Comparison of ENCODE assay signal across 15 cellular contexts in the genomic region with DNA sequence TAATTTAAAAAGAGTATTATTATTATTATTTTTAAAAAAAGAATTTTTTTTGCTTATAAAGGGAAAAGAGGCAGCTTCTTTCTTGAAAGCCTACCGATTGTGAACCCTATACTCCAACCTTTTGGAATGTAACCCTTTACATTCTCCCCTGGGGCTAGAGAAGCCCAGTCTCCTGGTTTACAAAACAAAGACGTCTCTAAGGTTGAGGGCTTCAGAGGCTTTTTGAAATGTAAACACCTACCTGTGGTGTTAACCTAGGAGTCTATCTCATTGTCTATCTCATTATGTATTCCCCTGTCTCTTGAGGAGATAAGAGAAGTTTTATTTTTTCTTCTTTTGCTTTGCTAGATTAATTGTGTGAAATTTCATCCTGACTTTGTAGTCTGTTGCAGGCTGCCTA. TPM values are rescaled to one million over a fixed set of nuclear protein-coding genes. Genes with fewer than 3 reads are reported as not detected.
DNase-seq lines count a peak whose midpoint lies in the region; ATAC-seq, FAIRE-seq and TF ChIP-seq lines count a peak whose summit lies in the region.
"Had no signal": no experiment of that assay in that cellular context is flagged by ENCODE, and none has a peak within 500 bp of the region (broad histone marks: within the 10 kb centered on the region; RNA-seq: fewer than 3 reads in every experiment).

No MANE protein-coding gene starts in this region.

- in situ Hi-C loops in HepG2 (cut with HindIII; ENCODE audit: extremely low pct_ligation_motif_present, low pct_unique_long_range_greater_than_20kb) = no loop called here

- peaks cover 28% of the 10 kb centered on the region for H3F3A ChIP-seq in DOHH2 (ENCODE audit: control insufficient read depth, insufficient read depth)

- H4K20me1 ChIP-seq in DOHH2 (ENCODE audit: control insufficient read depth, insufficient read depth, low read depth, low read length) (no peaks in the 10 kb centered on the region), HepG2 (ENCODE audit: insufficient read depth, low read length) (no peaks in the 10 kb centered on the region)

- no peak for TF ChIP-seq CTCF in CD4-positive, alpha-beta T cell (IDR thresholded peaks at IDR 0.05)
- no peak for TF ChIP-seq CTCF in DOHH2 (IDR thresholded peaks at IDR 0.05; ENCODE audit: low read depth, low read length, poor library complexity, severe bottlenecking)
- no peak for TF ChIP-seq CTCF in activated B cell treated with CpG ODN at 0.5 μM for 24 hours (IDR thresholded peaks at IDR 0.05)
- TF ChIP-seq CTCF in HepG2 (CRISPR knock-in tag; IDR thresholded peaks at IDR 0.05) = no peak

- H3K79me2 ChIP-seq in DOHH2 (ENCODE audit: control insufficient read depth, low read length) (peaks cover 79% of the 10 kb centered on the region), HepG2 (ENCODE audit: insufficient read depth, low read length) (no peaks in the 10 kb centered on the region)

- H3K9me3 ChIP-seq in CD4-positive, alpha-beta T cell (ENCODE audit: control insufficient read depth, low read length) = no peaks in the 10 kb centered on the region
- no peaks in the 10 kb centered on the region for H3K9me3 ChIP-seq in DOHH2 (ENCODE audit: control insufficient read depth, insufficient read depth, low read length)
- no peaks in the 10 kb centered on the region for H3K9me3 ChIP-seq in HepG2 (ENCODE audit: low read length)
- H3K9me3 ChIP-seq: BE2C, SJSA1 had no signal

- no peak overlapping the region for H2AFZ ChIP-seq in HepG2 (ENCODE audit: low read length)

- H3K9ac ChIP-seq in HepG2 (ENCODE audit: insufficient read depth, low read depth, low read length) = no peak overlapping the region

- WGBS in HepG2 (ENCODE audit: low lambda C conversion rate) = 5% methylated on average over 2 of the region's 2 CpGs

- H3K27ac ChIP-seq in CD4-positive, alpha-beta T cell (ENCODE audit: low read depth, low read length) = no peak overlapping the region
- H3K27ac ChIP-seq in DOHH2 (ENCODE audit: low read depth, low read length) (peak overlapping the region; percentile 83), HepG2 (ENCODE audit: extremely low read length, insufficient read depth, low read length) (no peak overlapping the region)
- H3K27ac ChIP-seq: foreskin keratinocyte, SJSA1 had no signal

- BruUV-seq in HepG2 (replicated peaks; lab: Mats Ljungman, UMichigan) = no TSS peak

- POLR2A ChIA-PET in CD4-positive, alpha-beta T cell (lab: Charles Lee) = interaction anchor here (1.0 kb wide), 1 partner anchor 19 kb away, joined by 3 read pairs; no protein-coding TSS in a partner anchor
- POLR2A ChIA-PET in activated B cell treated with CpG ODN at 0.5 μM for 24 hours (lab: Charles Lee) = no interaction called here
- POLR2A ChIA-PET in HepG2 (lab: Yijun Ruan, JAX) = no interaction called here

- peaks cover 19% of the 10 kb centered on the region for H3K36me3 ChIP-seq in DOHH2 (ENCODE audit: control insufficient read depth, low read length)
- no peaks in the 10 kb centered on the region for H3K36me3 ChIP-seq in HepG2 (replicated peaks in 1 of 2; ENCODE audit: control insufficient read depth in 1 of 2, insufficient read depth in 2 of 2, low read length in 2 of 2)
- H3K36me3 ChIP-seq: BE2C, SJSA1 had no signal

- DNase-seq in CD4-positive, alpha-beta T cell = no peak
- no peak for DNase-seq in activated B cell treated with CpG ODN at 0.5 μM for 24 hours
- peak; percentile 48 for DNase-seq in iPS-NIHi11 (ENCODE audit: low spot score)
- DNase-seq in HepG2 (ENCODE audit: low spot score) = no peak
- no peak for DNase-seq in immature natural killer cell
- DNase-seq in LoVo (ENCODE audit: low spot score) = no peak
- DNase-seq: anterior cingulate cortex, BE2C, foreskin keratinocyte, NCI-H1105 had no signal

- no peak for FAIRE-seq in HepG2 (lab: Jason Lieb, UNC)

- H3K4me3 ChIP-seq in DOHH2 (ENCODE audit: low read length) (peak overlapping the region; percentile 69), HepG2 (replicated peaks in 1 of 3; ENCODE audit: insufficient read depth in 1 of 3, low read depth in 2 of 3, low read length in 3 of 3) (no peak overlapping the region)
- H3K4me3 ChIP-seq: lung, SJSA1 had no signal

- no peaks in the 10 kb centered on the region for H3K27me3 Mint-ChIP-seq in CD4-positive, alpha-beta T cell
- peaks cover 22% of the 10 kb centered on the region for H3K27me3 Mint-ChIP-seq in activated B cell treated with CpG ODN at 0.5 μM for 24 hours
- H3K27me3 Mint-ChIP-seq in immature natural killer cell (ENCODE audit: low read depth in 3 of 3) = peaks cover 5 to 7% (median 7%) of the 10 kb centered on the region in 3 donors

- TF ChIP-seq EP300 in HepG2 (IDR thresholded peaks at IDR 0.05; ENCODE audit: low read depth in 2 of 2, low read length in 2 of 2) (no peak), HepG2 (CRISPR knock-in tag; IDR thresholded peaks at IDR 0.05; ENCODE audit: borderline replicate concordance) (no peak)

- no peaks in the 10 kb centered on the region for H3K9me3 Mint-ChIP-seq in CD4-positive, alpha-beta T cell
- H3K9me3 Mint-ChIP-seq in activated B cell treated with CpG ODN at 0.5 μM for 24 hours (no peaks in the 10 kb centered on the region), immature natural killer cell (no peaks in the 10 kb centered on the region)
- H3K9me3 Mint-ChIP-seq: nephron had no signal

- TF ChIP-seq POLR2A in HepG2 (IDR thresholded peaks at IDR 0.05; ENCODE audit: insufficient read depth in 1 of 2, low read depth in 2 of 2, low read length in 2 of 2) = no peak

- no peaks in the 10 kb centered on the region for H3K9me2 ChIP-seq in DOHH2 (replicated peaks; ENCODE audit: control insufficient read depth, low read length)

- no peak for ATAC-seq in CD4-positive, alpha-beta T cell (ENCODE audit: poor library complexity)
- no peak for ATAC-seq in activated B cell treated with CpG ODN at 0.5 μM for 24 hours (ENCODE audit: low read depth)
- no peak for ATAC-seq in HepG2
- ATAC-seq: foreskin keratinocyte had no signal

- peaks cover 90% of the 10 kb centered on the region for H3K4me1 Mint-ChIP-seq in CD4-positive, alpha-beta T cell (ENCODE audit: low read depth)
- H3K4me1 Mint-ChIP-seq in activated B cell treated with CpG ODN at 0.5 μM for 24 hours (peaks cover 62% of the 10 kb centered on the region), immature natural killer cell (peaks cover 59 to 60% of the 10 kb centered on the region in 2 donors)
- H3K4me1 Mint-ChIP-seq: nephron had no signal

- H3K36me3 Mint-ChIP-seq in CD4-positive, alpha-beta T cell (ENCODE audit: low read depth) = peaks cover 85% of the 10 kb centered on the region
- H3K36me3 Mint-ChIP-seq in activated B cell treated with CpG ODN at 0.5 μM for 24 hours (ENCODE audit: low read depth) (no peaks in the 10 kb centered on the region), immature natural killer cell (peaks cover 0 to 3% (median 0%) of the 10 kb centered on the region in 3 donors)

- intact Hi-C loops in CD4-positive, alpha-beta T cell (cut with DNase I, micrococcal nuclease) = loop anchor here (5.0 to 10.0 kb wide), 3 partner anchors 188 to 541 kb away; a partner anchor contains a TSS
- intact Hi-C loops in activated B cell treated with CpG ODN at 0.5 μM for 24 hours (cut with micrococcal nuclease) (loop anchor here (5.0 kb wide), 1 partner anchor 33 kb away; no protein-coding TSS in a partner anchor), HepG2 (cut with micrococcal nuclease; ENCODE audit: unreplicated experiment) (no loop called here)

- peak overlapping the region; percentile 81 for H3K4me2 ChIP-seq in DOHH2 (ENCODE audit: low read length)
- H3K4me2 ChIP-seq in HepG2 (ENCODE audit: low read depth, low read length) = no peak overlapping the region

- peak overlapping the region; percentile 63 for H3K27ac Mint-ChIP-seq in CD4-positive, alpha-beta T cell
- H3K27ac Mint-ChIP-seq in activated B cell treated with CpG ODN at 0.5 μM for 24 hours (no peak overlapping the region), immature natural killer cell (no peak overlapping the region)
- H3K27ac Mint-ChIP-seq: nephron had no signal

- TF ChIP-seq RAD21 in HepG2 (CRISPR knock-in tag; IDR thresholded peaks at IDR 0.05) = no peak

- H3K4me3 Mint-ChIP-seq in CD4-positive, alpha-beta T cell = peak overlapping the region; percentile 81
- peak overlapping the region; percentile 50 for H3K4me3 Mint-ChIP-seq in activated B cell treated with CpG ODN at 0.5 μM for 24 hours
- no peak overlapping the region for H3K4me3 Mint-ChIP-seq in immature natural killer cell
- H3K4me3 Mint-ChIP-seq: nephron had no signal

- H3K4me1 ChIP-seq in DOHH2 (ENCODE audit: control insufficient read depth, low read length) (peaks cover 92% of the 10 kb centered on the region), HepG2 (ENCODE audit: insufficient read depth, low read length) (no peaks in the 10 kb centered on the region)
- H3K4me1 ChIP-seq: BE2C, foreskin keratinocyte, SJSA1 had no signal

- no peaks in the 10 kb centered on the region for H3K27me3 ChIP-seq in CD4-positive, alpha-beta T cell (ENCODE audit: control insufficient read depth, insufficient read depth, low read length)
- H3K27me3 ChIP-seq in DOHH2 (ENCODE audit: control insufficient read depth, low read length) (no peaks in the 10 kb centered on the region), HepG2 (ENCODE audit: control insufficient read depth in 1 of 2, insufficient read depth in 2 of 2, low read length in 2 of 2) (0 out of 5 replicates have a peak, but pooled peaks cover 0 to 7% of the 10 kb centered on the region in 2 experiments)
- H3K27me3 ChIP-seq: BE2C had no signal

- CTCF ChIA-PET in CD4-positive, alpha-beta T cell (lab: Charles Lee) = no interaction called here
- CTCF ChIA-PET in activated B cell treated with CpG ODN at 0.5 μM for 24 hours (lab: Charles Lee) (no interaction called here), HepG2 (lab: Yijun Ruan, JAX; ENCODE audit: low intra/inter-chr PET ratio, low total read pairs) (no interaction called here)

RNA-seq across cellular contexts. Expression of a gene that starts 4.7 kb away (rescaled TPM):
- 10 to 100 TPM; 70.9 to 71.6 TPM for total RNA-seq in CD4-positive, alpha-beta T cell
- total RNA-seq in activated B cell treated with CpG ODN at 0.5 μM for 24 hours (0.69 and 1.0 TPM in 2 replicates), HepG2 (2016; rRNA removed; fragmentation: Illumina TruSeq; extraction: Trizol) (not detected in 2 replicates)
- not detected in 2 replicates for total RNA-seq in HepG2 (2016; cell fraction: cytosol; rRNA removed; fragmentation: Illumina TruSeq; extraction: Trizol; ENCODE audit: low read depth)
- total RNA-seq in HepG2 (2016; cell fraction: insoluble cytoplasmic fraction; rRNA removed; fragmentation: Illumina TruSeq; extraction: Trizol) = not detected in 2 replicates
- not detected in 2 replicates for total RNA-seq in HepG2 (2016; cell fraction: membrane; rRNA removed; fragmentation: Illumina TruSeq; extraction: Trizol)
- not detected in 2 replicates for total RNA-seq in HepG2 (2016; cell fraction: nucleus; rRNA removed; fragmentation: Illumina TruSeq; extraction: Trizol)
- polyA plus RNA-seq in HepG2 (2011; rRNA removed) (not detected in 2 replicates), immature natural killer cell (10 to 100 TPM in 1 of 3 donors, 1 to 10 TPM in 2; 3.1 to 10.9 (median 6.0) TPM)
- not detected in 2 replicates for polyA plus RNA-seq in HepG2 (2011; cell fraction: cytosol; rRNA removed)
- not detected in 2 replicates for polyA plus RNA-seq in HepG2 (2011; cell fraction: nucleus; rRNA removed)
- polyA plus RNA-seq in HepG2 (2012) = not detected in 2 replicates
- polyA plus RNA-seq in HepG2 (2016; cell fraction: cytosol; fragmentation: Illumina TruSeq; extraction: Trizol; ENCODE audit: low read depth) = not detected in 2 replicates
- polyA plus RNA-seq in HepG2 (2016; cell fraction: insoluble cytoplasmic fraction; fragmentation: Illumina TruSeq; extraction: Trizol; ENCODE audit: low read depth) = not detected in 2 replicates
- not detected in 2 replicates for polyA plus RNA-seq in HepG2 (2016; cell fraction: membrane; fragmentation: Illumina TruSeq; extraction: Trizol; ENCODE audit: low read depth)
- polyA plus RNA-seq in HepG2 (2016; cell fraction: nucleus; fragmentation: Illumina TruSeq; extraction: Trizol; ENCODE audit: insufficient read depth, low read depth) = not detected in 2 replicates
- not detected in 2 replicates for polyA minus RNA-seq in HepG2 (2011; rRNA and poly(A)+ RNA removed; ENCODE audit: low replicate concordance)
- not detected in 2 replicates for polyA minus RNA-seq in HepG2 (2011; cell fraction: cytosol; rRNA and poly(A)+ RNA removed)
- not detected in 2 replicates for polyA minus RNA-seq in HepG2 (2011; cell fraction: nucleus; rRNA and poly(A)+ RNA removed)
- total RNA-seq: foreskin keratinocyte, NCI-H460, SJSA1 had no signal
- polyA plus RNA-seq: foreskin keratinocyte had no signal

Comparison
In these comparisons a context has a peak if more than half of its experiments do, and no peak if none do; other contexts are left out.
1. H3K4me3 Mint-ChIP-seq: peak in CD4-positive, alpha-beta T cell (single experiment) and activated B cell treated with CpG ODN at 0.5 μM for 24 hours (single experiment); none in immature natural killer cell (0 of 5).
2. RNA of a gene that starts 4.7 kb away (total RNA-seq): 70.9 to 71.6 TPM in CD4-positive, alpha-beta T cell; 0.69 to 1.0 TPM in activated B cell treated with CpG ODN at 0.5 μM for 24 hours and not detected in HepG2; every median in the first group is over 10 times any median in the second.